10 cellular contexts compared by ENCODE assay signal in the genomic region with DNA sequence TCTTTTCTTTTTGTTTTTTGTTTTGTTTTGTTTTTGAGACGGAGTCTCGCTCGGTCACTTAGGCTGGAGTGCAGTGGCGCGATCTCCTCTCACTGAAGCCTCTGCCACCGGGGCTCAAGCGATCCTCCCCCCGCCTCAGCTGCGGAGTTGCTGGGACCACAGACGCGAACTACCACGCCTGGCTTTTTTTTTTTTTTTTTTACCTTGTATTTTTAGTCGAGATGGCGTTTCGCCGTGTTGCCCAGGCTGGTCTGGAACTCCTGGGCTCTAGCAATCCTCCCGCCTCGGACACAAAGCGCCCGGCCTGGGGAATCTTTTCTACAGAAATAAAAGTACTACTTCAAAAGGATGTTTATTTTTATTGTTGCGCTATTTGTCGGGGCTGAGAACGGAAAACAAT. TPM values are rescaled to one million over a fixed set of nuclear protein-coding genes. Genes with fewer than 3 reads are reported as not detected.
DNase-seq lines count a peak whose midpoint lies in the region; ATAC-seq, FAIRE-seq and TF ChIP-seq lines count a peak whose summit lies in the region.
"Had no signal": no experiment of that assay in that cellular context is flagged by ENCODE, and none has a peak within 500 bp of the region (broad histone marks: within the 10 kb centered on the region; RNA-seq: fewer than 3 reads in every experiment).

No MANE protein-coding gene starts in this region.

- H3K4me3 ChIP-seq in K562 = no peak overlapping the region

- in situ Hi-C loops in K562 (cut with MboI) = no loop called here

- no peaks in the 10 kb centered on the region for H3K27me3 ChIP-seq in CD4-positive, alpha-beta T cell (ENCODE audit: control insufficient read depth, insufficient read depth, low read length)
- H3K27me3 ChIP-seq in K562 (ENCODE audit: control insufficient read depth in 2 of 2, insufficient read depth in 2 of 2, low read length in 2 of 2) = no peaks in the 10 kb centered on the region

- DNase-seq in CD4-positive, alpha-beta T cell = peak in 1 of 10 experiments; percentile 1
- DNase-seq in NCI-H2227 (lab: John Stamatoyannopoulos, UW; ENCODE audit: unreplicated experiment) (peak; percentile 60), K562 (ENCODE audit: extremely low read depth in 1 of 4, low spot score in 3 of 4) (no peak), nephron progenitor cell (no peak), putamen (ENCODE audit: low spot score) (no peak), NK-92 (lab: John Stamatoyannopoulos, UW; ENCODE audit: unreplicated experiment) (no peak)

- H3K9me1 ChIP-seq in K562 (ENCODE audit: control insufficient read depth, insufficient read depth, low read length) = no peaks in the 10 kb centered on the region

- no peak for TF ChIP-seq EP300 in K562 (IDR thresholded peaks at IDR 0.05; ENCODE audit: low read length)

- peak overlapping the region; percentile 92 for H3K27ac Mint-ChIP-seq in CD4-positive, alpha-beta T cell
- no peak overlapping the region for H3K27ac Mint-ChIP-seq in nephron progenitor cell

- no peak overlapping the region for H3K9ac ChIP-seq in K562 (ENCODE audit: insufficient read depth in 1 of 2, low read depth in 2 of 2, low read length in 2 of 2)

- FAIRE-seq in K562 (lab: Jason Lieb, UNC) = no peak
- FAIRE-seq: G401.6 had no signal

- H3K27ac ChIP-seq in CD4-positive, alpha-beta T cell (ENCODE audit: low read depth, low read length) = no peak overlapping the region
- no peak overlapping the region for H3K27ac ChIP-seq in K562 (ENCODE audit: extremely low read depth, low read depth, low read length)

- peak overlapping the region; percentile 94 for H3K4me3 Mint-ChIP-seq in CD4-positive, alpha-beta T cell
- H3K4me3 Mint-ChIP-seq in nephron progenitor cell = peak overlapping the region; percentile 20

- H3K27me3 Mint-ChIP-seq in CD4-positive, alpha-beta T cell = no peaks in the 10 kb centered on the region
- H3K27me3 Mint-ChIP-seq in nephron progenitor cell (ENCODE audit: low read depth, poor library complexity) = peaks cover 8% of the 10 kb centered on the region

- no TSS peak for BruUV-seq in K562 (replicated peaks; lab: Mats Ljungman, UMichigan)

- H3K4me1 Mint-ChIP-seq in CD4-positive, alpha-beta T cell (ENCODE audit: low read depth) = peaks cover 33% of the 10 kb centered on the region
- H3K4me1 Mint-ChIP-seq in nephron progenitor cell = peaks cover 29% of the 10 kb centered on the region

- ATAC-seq in CD4-positive, alpha-beta T cell (ENCODE audit: poor library complexity) = no peak
- ATAC-seq in K562 (no peak), HG02642 (IDR thresholded peaks at IDR 0.05; ENCODE audit: poor library complexity, unreplicated experiment) (no peak), HG03135 (IDR thresholded peaks at IDR 0.05; ENCODE audit: unreplicated experiment) (no peak)

- H3K79me2 ChIP-seq in K562 (ENCODE audit: control insufficient read depth, insufficient read depth, low read length) = peaks cover 16% of the 10 kb centered on the region

- H2AFZ ChIP-seq in K562 (ENCODE audit: low read depth, low read length) = no peak overlapping the region

- peaks cover 24% of the 10 kb centered on the region for H3K36me3 ChIP-seq in K562 (ENCODE audit: control insufficient read depth, insufficient read depth, low read length)

- H3K36me3 Mint-ChIP-seq in CD4-positive, alpha-beta T cell (ENCODE audit: low read depth) = peaks cover 43% of the 10 kb centered on the region
- peaks cover 31% of the 10 kb centered on the region for H3K36me3 Mint-ChIP-seq in nephron progenitor cell (ENCODE audit: low read depth)

- no peak overlapping the region for H3K4me2 ChIP-seq in K562 (ENCODE audit: insufficient read depth, low read length)

- no peak for TF ChIP-seq CTCF in CD4-positive, alpha-beta T cell (IDR thresholded peaks at IDR 0.05)
- TF ChIP-seq CTCF in K562 (IDR thresholded peaks at IDR 0.05 in 2 of 3, conservative IDR thresholded peaks at IDR 0.05 in 1 of 3; ENCODE audit: insufficient read depth in 2 of 3, low read depth in 1 of 3, low read length in 3 of 3) (no peak), nephron progenitor cell (IDR thresholded peaks at IDR 0.05) (no peak)

- intact Hi-C loops in CD4-positive, alpha-beta T cell (cut with DNase I, micrococcal nuclease) = loop anchor here (2.0 to 10.0 kb wide), 3 partner anchors 48 to 560 kb away; a partner anchor contains a TSS
- intact Hi-C loops in K562 (cut with micrococcal nuclease) = loop anchor here (10.0 kb wide), 2 partner anchors 90 to 300 kb away; a partner anchor contains a TSS

- no peaks in the 10 kb centered on the region for H3K9me3 ChIP-seq in CD4-positive, alpha-beta T cell (ENCODE audit: control insufficient read depth, low read length)
- H3K9me3 ChIP-seq in K562 (replicated peaks; ENCODE audit: control insufficient read depth, insufficient read depth, low read depth, low read length) = peaks cover 3% of the 10 kb centered on the region

- TF ChIP-seq RAD21 in K562 (CRISPR knock-in tag; conservative IDR thresholded peaks at IDR 0.05 in 1 of 2, IDR thresholded peaks at IDR 0.05 in 1 of 2) = no peak

- CTCF ChIA-PET in CD4-positive, alpha-beta T cell (lab: Charles Lee) = no interaction called here
- CTCF ChIA-PET in K562 (lab: Yijun Ruan, JAX; ENCODE audit: low intra/inter-chr PET ratio) = no interaction called here

- TF ChIP-seq POLR2A in K562 (conservative IDR thresholded peaks at IDR 0.05) = no peak

- peaks cover 3 to 9% of the 10 kb centered on the region in 2 experiments; a peak in 2 of 5 replicates for H3K4me1 ChIP-seq in K562 (replicated peaks in 1 of 2; ENCODE audit: control insufficient read depth in 2 of 2, insufficient read depth in 2 of 2, low read length in 2 of 2)

- WGBS in K562 (ENCODE audit: insufficient coverage, low coverage, missing lambda C conversion rate) = 96% methylated on average over 21 of the region's 23 CpGs

- no peaks in the 10 kb centered on the region for H4K20me1 ChIP-seq in K562 (replicated peaks; ENCODE audit: control insufficient read depth, insufficient read depth, low read length)

- no peaks in the 10 kb centered on the region for H3K9me3 Mint-ChIP-seq in CD4-positive, alpha-beta T cell
- peaks cover 24% of the 10 kb centered on the region for H3K9me3 Mint-ChIP-seq in nephron progenitor cell

- POLR2A ChIA-PET in CD4-positive, alpha-beta T cell (lab: Charles Lee) = interaction anchor here (1.0 to 1.8 kb wide), 3 partner anchors 161 to 361 kb away, joined by 3 to 6 read pairs (median 3); a partner anchor contains a TSS
- POLR2A ChIA-PET in K562 (lab: Yijun Ruan, JAX) = interaction anchor here (1.0 to 1.1 kb wide), 2 partner anchors 48 to 295 kb away, joined by 3 read pairs; a partner anchor contains a TSS

RNA-seq across cellular contexts. Expression of a gene that starts 1.1 kb away (rescaled TPM):
- 10 to 100 TPM; 39.4 to 40.4 TPM for total RNA-seq in CD4-positive, alpha-beta T cell
- 217 and 258 TPM in 2 replicates for total RNA-seq in K562 (2011; cell fraction: chromatin; rRNA removed; ENCODE audit: low replicate concordance)
- total RNA-seq in K562 (2011; cell fraction: nucleolus; rRNA removed) = 89.1 and 94.5 TPM in 2 replicates
- total RNA-seq in K562 (2011; cell fraction: nucleoplasm; rRNA removed) = 122 and 127 TPM in 2 replicates
- total RNA-seq in K562 (2014; rRNA removed) (24.0 and 33.0 TPM in 2 replicates), K562 (2014; rRNA removed; fragmentation: Illumina TruSeq; extraction: Trizol) (44.5 and 48.9 TPM in 2 replicates), K562 (2015; rRNA removed; fragmentation: Illumina TruSeq; extraction: Trizol) (38.0 and 38.2 TPM in 2 replicates), K562 (2021) (43.8 and 46.3 TPM in 2 replicates)
- polyA plus RNA-seq in K562 (2011; rRNA removed) (64.4 and 66.9 TPM in 2 replicates), K562 (2014; fragmentation: Illumina TruSeq; extraction: Trizol) (43.9 and 50.1 TPM in 2 replicates), K562 (2014; fragmentation: Nextera tagmentation; extraction: Ambion mirVana) (10 to 100 TPM; 21.5 to 21.8 TPM), K562 (2014; rRNA removed) (36.3 and 42.0 TPM in 2 replicates)
- 26.5 and 39.1 TPM in 2 replicates for polyA plus RNA-seq in K562 (2011; cell fraction: cytosol; rRNA removed)
- 77.6 and 108 TPM in 2 replicates for polyA plus RNA-seq in K562 (2011; cell fraction: nucleus; rRNA removed)
- 35.4 and 36.2 TPM in 2 replicates for polyA plus RNA-seq in K562 (2012)
- polyA minus RNA-seq in K562 (2011; rRNA and poly(A)+ RNA removed) = 128 and 129 TPM in 2 replicates
- polyA minus RNA-seq in K562 (2011; cell fraction: cytosol; rRNA and poly(A)+ RNA removed) = 31.8 and 36.6 TPM in 2 replicates
- 26.4 and 49.3 TPM in 2 replicates for polyA minus RNA-seq in K562 (2011; cell fraction: nucleus; rRNA and poly(A)+ RNA removed)

RNA-seq across cellular contexts. Expression of a gene that starts 38.1 kb away (rescaled TPM):
- not detected for total RNA-seq in CD4-positive, alpha-beta T cell
- total RNA-seq in K562 (2011; cell fraction: chromatin; rRNA removed; ENCODE audit: low replicate concordance) = not detected in 2 replicates
- not detected in 2 replicates for total RNA-seq in K562 (2011; cell fraction: nucleolus; rRNA removed)
- not detected in 2 replicates for total RNA-seq in K562 (2011; cell fraction: nucleoplasm; rRNA removed)
- total RNA-seq in K562 (2014; rRNA removed) (not detected in 2 replicates), K562 (2014; rRNA removed; fragmentation: Illumina TruSeq; extraction: Trizol) (not detected in 2 replicates), K562 (2015; rRNA removed; fragmentation: Illumina TruSeq; extraction: Trizol) (not detected in 2 replicates), K562 (2021) (not detected in 2 replicates)
- polyA plus RNA-seq in K562 (2011; rRNA removed) (not detected in 2 replicates), K562 (2014; fragmentation: Illumina TruSeq; extraction: Trizol) (not detected in 2 replicates), K562 (2014; fragmentation: Nextera tagmentation; extraction: Ambion mirVana) (not detected), K562 (2014; rRNA removed) (not detected in 2 replicates)
- polyA plus RNA-seq in K562 (2011; cell fraction: cytosol; rRNA removed) = 0.07 TPM in 1 of 2 replicates, not detected in the other
- polyA plus RNA-seq in K562 (2011; cell fraction: nucleus; rRNA removed) = not detected in 2 replicates
- polyA plus RNA-seq in K562 (2012) = not detected in 2 replicates
- polyA minus RNA-seq in K562 (2011; rRNA and poly(A)+ RNA removed) = not detected in 2 replicates
- not detected in 2 replicates for polyA minus RNA-seq in K562 (2011; cell fraction: cytosol; rRNA and poly(A)+ RNA removed)
- not detected in 2 replicates for polyA minus RNA-seq in K562 (2011; cell fraction: nucleus; rRNA and poly(A)+ RNA removed)
- total RNA-seq: fibroblast of lung had no signal
- polyA plus RNA-seq: fibroblast of lung had no signal

RNA-seq across cellular contexts. Expression of a gene that starts 48.7 kb away (rescaled TPM):
- total RNA-seq in CD4-positive, alpha-beta T cell = 10 to 100 TPM; 18.8 to 21.5 TPM
- total RNA-seq in K562 (2011; cell fraction: chromatin; rRNA removed; ENCODE audit: low replicate concordance) = 58.0 and 102 TPM in 2 replicates
- total RNA-seq in K562 (2011; cell fraction: nucleolus; rRNA removed) = 29.4 and 37.9 TPM in 2 replicates
- 63.1 and 95.9 TPM in 2 replicates for total RNA-seq in K562 (2011; cell fraction: nucleoplasm; rRNA removed)
- 22.9 and 26.0 TPM in 2 replicates for total RNA-seq in K562 (2014; rRNA removed)
- 25.4 and 33.8 TPM in 2 replicates for total RNA-seq in K562 (2014; rRNA removed; fragmentation: Illumina TruSeq; extraction: Trizol)
- 24.1 and 24.5 TPM in 2 replicates for total RNA-seq in K562 (2015; rRNA removed; fragmentation: Illumina TruSeq; extraction: Trizol)
- total RNA-seq in K562 (2021) = 28.3 and 29.2 TPM in 2 replicates
- 40.2 and 41.8 TPM in 2 replicates for polyA plus RNA-seq in K562 (2011; rRNA removed)
- 30.1 and 33.6 TPM in 2 replicates for polyA plus RNA-seq in K562 (2011; cell fraction: cytosol; rRNA removed)
- polyA plus RNA-seq in K562 (2011; cell fraction: nucleus; rRNA removed) = 47.7 and 48.1 TPM in 2 replicates
- 21.9 and 35.8 TPM in 2 replicates for polyA plus RNA-seq in K562 (2012)
- 33.5 and 35.0 TPM in 2 replicates for polyA plus RNA-seq in K562 (2014; fragmentation: Illumina TruSeq; extraction: Trizol)
- 10 to 100 TPM in 1 of 2 experiments, 1 to 10 TPM in 1; 7.4 to 19.9 TPM for polyA plus RNA-seq in K562 (2014; fragmentation: Nextera tagmentation; extraction: Ambion mirVana)
- 21.9 and 23.9 TPM in 2 replicates for polyA plus RNA-seq in K562 (2014; rRNA removed)
- 64.6 and 65.9 TPM in 2 replicates for polyA minus RNA-seq in K562 (2011; rRNA and poly(A)+ RNA removed)
- 26.5 and 27.6 TPM in 2 replicates for polyA minus RNA-seq in K562 (2011; cell fraction: cytosol; rRNA and poly(A)+ RNA removed)
- 18.3 and 34.0 TPM in 2 replicates for polyA minus RNA-seq in K562 (2011; cell fraction: nucleus; rRNA and poly(A)+ RNA removed)

RNA-seq across cellular contexts. Expression of a gene that starts 49.6 kb away (rescaled TPM):
- 10 to 100 TPM; 73.8 to 80.1 TPM for total RNA-seq in CD4-positive, alpha-beta T cell
- total RNA-seq in K562 (2011; cell fraction: chromatin; rRNA removed; ENCODE audit: low replicate concordance) = 248 and 437 TPM in 2 replicates
- 367 and 410 TPM in 2 replicates for total RNA-seq in K562 (2011; cell fraction: nucleolus; rRNA removed)
- total RNA-seq in K562 (2011; cell fraction: nucleoplasm; rRNA removed) = 413 and 472 TPM in 2 replicates
- total RNA-seq in K562 (2014; rRNA removed) (103 and 124 TPM in 2 replicates), K562 (2014; rRNA removed; fragmentation: Illumina TruSeq; extraction: Trizol) (147 and 163 TPM in 2 replicates), K562 (2015; rRNA removed; fragmentation: Illumina TruSeq; extraction: Trizol) (127 and 129 TPM in 2 replicates), K562 (2021) (233 and 235 TPM in 2 replicates)
- polyA plus RNA-seq in K562 (2011; rRNA removed) (170 and 234 TPM in 2 replicates), K562 (2014; fragmentation: Illumina TruSeq; extraction: Trizol) (272 and 295 TPM in 2 replicates), K562 (2014; fragmentation: Nextera tagmentation; extraction: Ambion mirVana) (10 to 100 TPM; 23.4 to 30.0 TPM), K562 (2014; rRNA removed) (132 and 136 TPM in 2 replicates)
- 171 and 248 TPM in 2 replicates for polyA plus RNA-seq in K562 (2011; cell fraction: cytosol; rRNA removed)
- 320 and 498 TPM in 2 replicates for polyA plus RNA-seq in K562 (2011; cell fraction: nucleus; rRNA removed)
- 121 and 218 TPM in 2 replicates for polyA plus RNA-seq in K562 (2012)
- polyA minus RNA-seq in K562 (2011; rRNA and poly(A)+ RNA removed) = 208 and 219 TPM in 2 replicates
- polyA minus RNA-seq in K562 (2011; cell fraction: cytosol; rRNA and poly(A)+ RNA removed) = 96.4 and 123 TPM in 2 replicates
- polyA minus RNA-seq in K562 (2011; cell fraction: nucleus; rRNA and poly(A)+ RNA removed) = 53.7 and 99.9 TPM in 2 replicates

RNA-seq across cellular contexts. Expression of a gene that starts 57.0 kb away (rescaled TPM):
- total RNA-seq in CD4-positive, alpha-beta T cell = not detected
- 1.5 and 3.7 TPM in 2 replicates for total RNA-seq in K562 (2011; cell fraction: chromatin; rRNA removed; ENCODE audit: low replicate concordance)
- 1.6 and 1.7 TPM in 2 replicates for total RNA-seq in K562 (2011; cell fraction: nucleolus; rRNA removed)
- 1.1 and 1.2 TPM in 2 replicates for total RNA-seq in K562 (2011; cell fraction: nucleoplasm; rRNA removed)
- total RNA-seq in K562 (2014; rRNA removed) (0.36 and 0.49 TPM in 2 replicates), K562 (2014; rRNA removed; fragmentation: Illumina TruSeq; extraction: Trizol) (0.48 and 0.58 TPM in 2 replicates), K562 (2015; rRNA removed; fragmentation: Illumina TruSeq; extraction: Trizol) (0.87 and 1.1 TPM in 2 replicates), K562 (2021) (0.55 and 0.96 TPM in 2 replicates)
- polyA plus RNA-seq in K562 (2011; rRNA removed) (0.88 and 1.6 TPM in 2 replicates), K562 (2014; fragmentation: Illumina TruSeq; extraction: Trizol) (0.79 and 1.1 TPM in 2 replicates), K562 (2014; fragmentation: Nextera tagmentation; extraction: Ambion mirVana) (under 1 TPM; 0.24 to 0.57 TPM), K562 (2014; rRNA removed) (0.56 and 1.2 TPM in 2 replicates)
- 1.3 and 3.2 TPM in 2 replicates for polyA plus RNA-seq in K562 (2011; cell fraction: cytosol; rRNA removed)
- polyA plus RNA-seq in K562 (2011; cell fraction: nucleus; rRNA removed) = 1.7 and 2.9 TPM in 2 replicates
- polyA plus RNA-seq in K562 (2012) = 2.6 and 3.4 TPM in 2 replicates
- polyA minus RNA-seq in K562 (2011; rRNA and poly(A)+ RNA removed) = 0.99 and 1.5 TPM in 2 replicates
- polyA minus RNA-seq in K562 (2011; cell fraction: cytosol; rRNA and poly(A)+ RNA removed) = 1.2 TPM in 1 of 2 replicates, not detected in the other
- 1.2 and 1.3 TPM in 2 replicates for polyA minus RNA-seq in K562 (2011; cell fraction: nucleus; rRNA and poly(A)+ RNA removed)
